Comparison of ENCODE assay signal across 11 cellular contexts in genomic region chr11:43547900-43548381, GRCh38.
A peak's percentile ranks its signal among the peaks of the same experiment; 100 is the strongest.
DNase-seq lines count a peak whose midpoint lies in the region; ATAC-seq, FAIRE-seq and TF ChIP-seq lines count a peak whose summit lies in the region.
"Had no signal": no experiment of that assay in that cellular context is flagged by ENCODE, and none has a peak within 500 bp of the region (broad histone marks: within the 10 kb centered on the region; RNA-seq: fewer than 3 reads in every experiment).

No MANE protein-coding gene starts in this region.

- intact Hi-C loops in activated CD4-positive, alpha-beta T cell treated with anti-CD3 and anti-CD28 coated beads for 36 hours (cut with DNase I, micrococcal nuclease): no loop called here

- no peaks in the 10 kb centered on the region for H4K20me1 ChIP-seq in astrocyte (ENCODE audit: insufficient read depth, low read length)

- peaks cover 7% of the 10 kb centered on the region for H3K27me3 ChIP-seq in astrocyte (ENCODE audit: insufficient read depth, low read length)
- H3K27me3 ChIP-seq in WERI-Rb-1 (ENCODE audit: insufficient read depth, low read depth, severe bottlenecking): no peaks in the 10 kb centered on the region

- CTCF ChIA-PET in activated CD4-positive, alpha-beta T cell treated with anti-CD3 and anti-CD28 coated beads for 36 hours (lab: Charles Lee): interaction anchor here (0.6 kb wide), 1 partner anchor 28 kb away, joined by 3 read pairs; no protein-coding TSS in a partner anchor

- H3K4me3 ChIP-seq in astrocyte (ENCODE audit: insufficient read depth, low read depth, low read length) (no peak overlapping the region), WERI-Rb-1 (ENCODE audit: low read depth, low read length) (no peak overlapping the region)

- H2AFZ ChIP-seq in astrocyte (ENCODE audit: low read depth, low read length): no peak overlapping the region

- H3K9me3 ChIP-seq in astrocyte (ENCODE audit: insufficient read depth, low read depth, low read length): no peaks in the 10 kb centered on the region
- H3K9me3 ChIP-seq in WERI-Rb-1 (ENCODE audit: severe bottlenecking): no peaks in the 10 kb centered on the region

- H3K27ac Mint-ChIP-seq in activated CD4-positive, alpha-beta T cell treated with anti-CD3 and anti-CD28 coated beads for 36 hours: no peak overlapping the region
- H3K27ac Mint-ChIP-seq in astrocyte (ENCODE audit: unreplicated experiment): no peak overlapping the region
- H3K27ac Mint-ChIP-seq: T-helper 1 cell treated with Interleukin-12 subunit alpha and Interleukin-12 subunit beta and Interleukin-4 antibody, amounts not matched to agents 30 μg/mL and 1 μg/mL, for 36 hours had no signal

- peaks cover 44% of the 10 kb centered on the region for H3K27me3 Mint-ChIP-seq in activated CD4-positive, alpha-beta T cell treated with anti-CD3 and anti-CD28 coated beads for 36 hours
- peaks cover 20% of the 10 kb centered on the region for H3K27me3 Mint-ChIP-seq in astrocyte (ENCODE audit: low read depth, unreplicated experiment)

- H3K36me3 ChIP-seq in astrocyte (ENCODE audit: insufficient read depth, low read length) (no peaks in the 10 kb centered on the region), WERI-Rb-1 (no peaks in the 10 kb centered on the region)

- H3K4me1 ChIP-seq in astrocyte (ENCODE audit: insufficient read depth, low read length): peaks cover 2% of the 10 kb centered on the region

- H3K4me3 Mint-ChIP-seq in activated CD4-positive, alpha-beta T cell treated with anti-CD3 and anti-CD28 coated beads for 36 hours: no peak overlapping the region
- H3K4me3 Mint-ChIP-seq in astrocyte (ENCODE audit: unreplicated experiment): no peak overlapping the region
- H3K4me3 Mint-ChIP-seq: T-helper 1 cell treated with Interleukin-12 subunit alpha and Interleukin-12 subunit beta and Interleukin-4 antibody, amounts not matched to agents 30 μg/mL and 1 μg/mL, for 36 hours had no signal

- peaks cover 2% of the 10 kb centered on the region for H3K4me1 Mint-ChIP-seq in activated CD4-positive, alpha-beta T cell treated with anti-CD3 and anti-CD28 coated beads for 36 hours
- peaks cover 11% of the 10 kb centered on the region for H3K4me1 Mint-ChIP-seq in astrocyte (ENCODE audit: low read depth, unreplicated experiment)

- POLR2A ChIA-PET in activated CD4-positive, alpha-beta T cell treated with anti-CD3 and anti-CD28 coated beads for 36 hours (lab: Charles Lee): no interaction called here

- peak overlapping the region; percentile 64 for H3K4me2 ChIP-seq in astrocyte (ENCODE audit: low read length)

- peak; percentile 23 for DNase-seq in activated CD4-positive, alpha-beta T cell treated with anti-CD3 and anti-CD28 coated beads for 36 hours
- DNase-seq in activated CD4-positive, alpha-beta T cell treated with anti-CD3 and anti-CD28 coated beads, Interleukin-2, amount 50 U/mL, for 1 hour: no peak
- no peak for DNase-seq in astrocyte (ENCODE audit: low read depth)
- peak; percentile 84 for DNase-seq in iPS-NIHi11 (ENCODE audit: low spot score)
- no peak for DNase-seq in WERI-Rb-1
- DNase-seq: AML-193 had no signal

- FAIRE-seq in astrocyte (lab: Jason Lieb, UNC): no peak
- FAIRE-seq: GM18507 had no signal

- no peak overlapping the region for H3K9ac ChIP-seq in astrocyte (ENCODE audit: low read length)

- TF ChIP-seq CTCF in astrocyte (IDR thresholded peaks at IDR 0.05; ENCODE audit: insufficient read depth, low read depth, low read length) (no peak), WERI-Rb-1 (IDR thresholded peaks at IDR 0.05; ENCODE audit: low read depth, low read length) (no peak)

- H3K27ac ChIP-seq in astrocyte (ENCODE audit: low read depth, low read length) (no peak overlapping the region), temporal lobe (ENCODE audit: low read depth, low read length) (peak overlapping the region; percentile 27), WERI-Rb-1 (no peak overlapping the region)

- peak; percentile 19 for ATAC-seq in activated CD4-positive, alpha-beta T cell treated with anti-CD3 and anti-CD28 coated beads for 36 hours
- ATAC-seq in HG02981 (IDR thresholded peaks at IDR 0.05; ENCODE audit: unreplicated experiment) (no peak), GM18511 (IDR thresholded peaks at IDR 0.05; ENCODE audit: unreplicated experiment) (no peak)

- H3K36me3 Mint-ChIP-seq in activated CD4-positive, alpha-beta T cell treated with anti-CD3 and anti-CD28 coated beads for 36 hours (ENCODE audit: low read depth): no peaks in the 10 kb centered on the region
- H3K36me3 Mint-ChIP-seq in astrocyte (ENCODE audit: low read depth, unreplicated experiment): peaks cover 4% of the 10 kb centered on the region

- no peaks in the 10 kb centered on the region for H3K9me3 Mint-ChIP-seq in activated CD4-positive, alpha-beta T cell treated with anti-CD3 and anti-CD28 coated beads for 36 hours (ENCODE audit: low read depth)
- H3K9me3 Mint-ChIP-seq in astrocyte (ENCODE audit: unreplicated experiment): peaks cover 9% of the 10 kb centered on the region
- H3K9me3 Mint-ChIP-seq: T-helper 1 cell treated with Interleukin-12 subunit alpha and Interleukin-12 subunit beta and Interleukin-4 antibody, amounts not matched to agents 30 μg/mL and 1 μg/mL, for 36 hours had no signal

- H3K79me2 ChIP-seq in astrocyte (ENCODE audit: insufficient read depth, low read length): no peaks in the 10 kb centered on the region

Comparison
In these comparisons a context has a peak if more than half of its experiments do, and no peak if none do; other contexts are left out.
1. DNase-seq: peak in activated CD4-positive, alpha-beta T cell treated with anti-CD3 and anti-CD28 coated beads for 36 hours (single experiment) and iPS-NIHi11 (single experiment); none in activated CD4-positive, alpha-beta T cell treated with anti-CD3 and anti-CD28 coated beads, Interleukin-2, amount 50 U/mL, for 1 hour (single experiment), astrocyte (single experiment) and WERI-Rb-1 (single experiment).